In genomic region chr2:109134741-109135571, GRCh38 we compare ENCODE assay signal across 10 cellular contexts. TPM values are rescaled to one million over a fixed set of nuclear protein-coding genes. Genes with fewer than 3 reads are reported as not detected.
DNase-seq lines count a peak whose midpoint lies in the region; ATAC-seq lines count a peak whose summit lies in the region.
"Had no signal": no experiment of that assay in that cellular context is flagged by ENCODE, and none has a peak within 500 bp of the region (broad histone marks: within the 10 kb centered on the region; RNA-seq: fewer than 3 reads in every experiment).

No MANE protein-coding gene starts in this region.

- ATAC-seq in GM19463 (IDR thresholded peaks at IDR 0.05; ENCODE audit: unreplicated experiment) (peak; percentile 71), HG03469 (IDR thresholded peaks at IDR 0.05; ENCODE audit: unreplicated experiment) (peak; percentile 59), HG02571 (IDR thresholded peaks at IDR 0.05; ENCODE audit: unreplicated experiment) (no peak)

- DNase-seq in ELF-1 (ENCODE audit: low read depth, low spot score) (peak; percentile 8), myocyte (ENCODE audit: low read depth) (peak; percentile 55), epidermal melanocyte (ENCODE audit: insufficient read length, low spot score) (no peak), anterior cingulate cortex (lab: John Stamatoyannopoulos, UW) (no peak)
- DNase-seq in activated CD4-positive, CD25-positive, alpha-beta regulatory T cell treated with anti-CD3 and anti-CD28 coated beads, Interleukin-2, amount 50 U/mL, for 72 hours: no peak
- DNase-seq: CD8-positive, alpha-beta memory T cell; SW 1271 had no signal

RNA-seq across cellular contexts. Expression of gene SH3RF3, which starts 6.0 kb away (rescaled TPM):
- 5.1 and 5.3 TPM in 2 replicates for total RNA-seq in myocyte
- polyA plus RNA-seq in myocyte (2012): 15.1 TPM

Comparison
In these comparisons a context has a peak if more than half of its experiments do, and no peak if none do; other contexts are left out.
1. DNase-seq: peak in ELF-1 (single experiment) and myocyte (single experiment); none in activated CD4-positive, CD25-positive, alpha-beta regulatory T cell treated with anti-CD3 and anti-CD28 coated beads, Interleukin-2, amount 50 U/mL, for 72 hours (single experiment), epidermal melanocyte (single experiment) and anterior cingulate cortex (0 of 58).